In the genomic region with DNA sequence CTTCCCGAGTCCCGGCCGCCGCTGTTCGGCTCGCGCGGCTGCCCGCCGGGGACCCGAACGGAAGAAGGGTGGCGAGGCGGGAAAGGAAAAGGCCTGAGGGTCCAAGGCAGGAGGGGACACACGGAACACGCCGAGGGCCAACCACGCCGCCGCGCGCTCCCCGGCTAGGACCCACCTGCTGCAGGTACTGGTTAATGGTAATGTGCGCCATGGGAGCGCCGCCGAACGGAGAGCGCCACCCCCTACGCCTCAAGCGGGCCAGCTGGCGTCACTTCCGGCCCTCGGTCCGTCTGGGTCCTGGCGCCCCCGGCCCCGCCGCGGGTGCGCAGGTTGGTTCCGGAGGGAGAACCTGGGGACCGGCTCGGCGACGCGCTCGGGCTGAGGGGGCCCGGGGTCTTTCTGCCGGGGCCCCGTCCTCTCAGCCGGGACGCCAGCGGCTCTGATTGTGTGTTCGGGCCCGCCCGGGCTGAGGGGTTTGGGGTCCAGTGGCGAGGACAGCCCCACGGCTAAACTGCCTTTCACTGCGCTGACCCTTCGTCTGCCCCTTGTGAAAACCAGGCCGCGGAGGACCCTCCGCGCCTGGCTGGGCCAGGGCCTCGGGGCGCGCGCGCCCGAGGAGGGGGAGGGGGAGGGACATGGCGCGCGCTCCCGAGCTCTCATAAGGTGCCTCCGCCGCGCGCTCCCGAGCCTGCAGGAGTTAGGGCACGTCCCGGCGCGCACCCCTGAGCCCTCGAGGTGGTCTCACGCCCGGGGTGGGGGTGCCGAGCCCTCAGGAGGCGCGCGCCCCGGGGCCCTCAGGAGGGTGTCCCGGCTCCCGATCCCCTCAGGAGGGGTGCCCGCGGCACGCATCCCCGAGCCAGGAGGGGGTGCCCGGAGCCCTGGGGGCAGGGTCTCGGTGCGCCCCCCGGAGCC, we compare ENCODE assay signal across 8 cellular contexts. TPM values are rescaled to one million over a fixed set of nuclear protein-coding genes. Genes with fewer than 3 reads are reported as not detected.
DNase-seq lines count a peak whose midpoint lies in the region; ATAC-seq and TF ChIP-seq lines count a peak whose summit lies in the region.

A gene (minus strand): TSS at position 246 of the 912 bp plus-strand sequence. CDS start 35 bp downstream, at position 211.

- H3K27ac Mint-ChIP-seq in chondrocyte (ENCODE audit: unreplicated experiment) = peak within 1 kb of the TSS; percentile 92

- H3K4me3 Mint-ChIP-seq in chondrocyte (ENCODE audit: unreplicated experiment) = peak within 1 kb of the TSS; percentile 86

- DNase-seq in AG10803 (ENCODE audit: low read depth) = peak; percentile 83
- peak; percentile 78 for DNase-seq in NCI-H460 (ENCODE audit: extremely low read depth, low read depth)
- peak; percentile 78 to 83 for DNase-seq in activated CD4-positive, alpha-beta T cell treated with anti-CD3 and anti-CD28 coated beads for 24 hours (ENCODE audit: low read depth in 2 of 2)
- DNase-seq in chondrocyte (ENCODE audit: low spot score) = no peak
- peak; percentile 75 for DNase-seq in kidney glomerular epithelial cell (lab: John Stamatoyannopoulos, UW)
- DNase-seq in stimulated activated CD4-positive, alpha-beta T cell treated with anti-CD3 and anti-CD28 coated beads, Interleukin-1b, Interleukin-23, amount 100 ng/mL, for 1 hour (ENCODE audit: low read depth in 2 of 2) = peak; percentile 80 to 90

- peak; percentile 62 for ATAC-seq in GM19025 (IDR thresholded peaks at IDR 0.05; ENCODE audit: low read depth, unreplicated experiment)
- peak; percentile 77 for ATAC-seq in HG03280 (IDR thresholded peaks at IDR 0.05; ENCODE audit: unreplicated experiment)

- peak within 1 kb of the TSS; percentile 67 for H3K4me3 ChIP-seq in AG10803 (ENCODE audit: low read length)

- H3K36me3 Mint-ChIP-seq in chondrocyte (ENCODE audit: low read depth) = peaks cover 4% of the 10 kb centered on the region

- peaks cover 56% of the 10 kb centered on the region for H3K4me1 Mint-ChIP-seq in chondrocyte (ENCODE audit: low read depth)

- H3K27me3 Mint-ChIP-seq in chondrocyte (ENCODE audit: low read depth) = no peaks in the 10 kb centered on the region

- TF ChIP-seq CTCF in AG10803 (conservative IDR thresholded peaks at IDR 0.05; ENCODE audit: low read length) (no peak), chondrocyte (IDR thresholded peaks at IDR 0.05) (peak; percentile 24)

- no peaks in the 10 kb centered on the region for H3K9me3 Mint-ChIP-seq in chondrocyte (ENCODE audit: low read depth)

RNA-seq across cellular contexts. Expression of the gene that starts here (rescaled TPM):
- 120 and 124 TPM in 2 replicates for total RNA-seq in NCI-H460 (2014; rRNA removed; shearing (Covaris generic))
- polyA plus RNA-seq in NCI-H460 (2014; cell fraction: nucleus; rRNA removed) = 189 and 233 TPM in 2 replicates
- 32.9 to 42.8 TPM (median 33.7 TPM) in 3 replicates for total RNA-seq in chondrocyte
